In the genomic region with DNA sequence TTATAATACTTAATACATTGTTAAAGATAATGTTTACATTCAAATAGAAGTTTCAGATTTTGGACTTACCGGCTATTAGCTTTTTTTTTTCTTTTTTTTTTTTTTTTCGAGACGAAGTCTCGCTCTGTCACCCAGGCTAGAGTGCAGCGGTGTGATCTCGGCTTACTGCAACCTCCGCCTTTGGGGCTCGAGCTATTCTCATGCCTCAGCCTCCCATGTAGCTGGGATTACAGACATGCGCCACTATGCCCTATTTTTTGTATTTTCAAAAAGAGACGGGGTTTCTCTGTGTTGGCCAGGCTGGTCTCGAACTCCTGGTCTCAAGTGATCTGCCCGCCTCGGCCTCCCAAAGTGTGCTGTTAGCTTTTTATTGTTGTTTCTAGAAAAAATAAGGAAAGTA, we compare ENCODE assay signal across 7 cellular contexts. TPM values are rescaled to one million over a fixed set of nuclear protein-coding genes. Genes with fewer than 3 reads are reported as not detected.
DNase-seq lines count a peak whose midpoint lies in the region; TF ChIP-seq lines count a peak whose summit lies in the region.
"Not testable (repeated sequence)": the region's sequence is repeated elsewhere in the genome, so short reads cannot be mapped to it uniquely, and the experiment has no call there.

No MANE protein-coding gene starts in this region.

- H3K27me3 Mint-ChIP-seq in activated CD4-positive, alpha-beta T cell treated with anti-CD3 and anti-CD28 coated beads, Interleukin-2, amount 10 ng/mL, durations not matched to agents 7 days and 5 days = not testable (repeated sequence)

- H3K79me2 ChIP-seq in PC-9 (ENCODE audit: low read depth) = peaks cover 75% of the 10 kb centered on the region

- H3K27ac ChIP-seq in PC-9 = not testable (repeated sequence)
- peak overlapping the region in 1 of 2 donors; percentile 22 for H3K27ac ChIP-seq in mucosa of rectum (ENCODE audit: low read depth in 2 of 2, low read length in 2 of 2)

- H2AFZ ChIP-seq in PC-9 = not testable (repeated sequence)

- not testable (repeated sequence) for BruUV-seq in PC-9 (replicated peaks; lab: Mats Ljungman, UMichigan)

- not testable (repeated sequence) for H3K27me3 ChIP-seq in PC-9 (ENCODE audit: insufficient read depth, low read depth); mucosa of rectum (ENCODE audit: control insufficient read depth in 2 of 2, insufficient read depth in 2 of 2, low read length in 2 of 2)

- H3K4me3 ChIP-seq in GM12864 (ENCODE audit: low read depth, low read length) = peak overlapping the region; percentile 97
- not testable (repeated sequence) for H3K4me3 ChIP-seq in PC-9
- H3K4me3 ChIP-seq in mucosa of rectum (ENCODE audit: low read length in 2 of 2) = peak overlapping the region; percentile 23 to 94

- CTCF ChIA-PET in PC-9 (lab: Charles Lee) = interaction anchor here (0.6 to 1.3 kb wide), 2 partner anchors 14 to 59 kb away, joined by 3 to 5 read pairs; no protein-coding TSS in a partner anchor
- CTCF ChIA-PET in activated CD4-positive, alpha-beta T cell treated with anti-CD3 and anti-CD28 coated beads, Interleukin-2, amount 10 ng/mL, durations not matched to agents 7 days and 5 days (lab: Charles Lee) = interaction anchor here (0.7 to 4.8 kb wide), 9 partner anchors 9 to 148 kb away, joined by 3 to 28 read pairs (median 5); no protein-coding TSS in a partner anchor

- POLR2A ChIA-PET in PC-9 (lab: Charles Lee; ENCODE audit: unreplicated experiment) = not testable (repeated sequence)
- POLR2A ChIA-PET in activated CD4-positive, alpha-beta T cell treated with anti-CD3 and anti-CD28 coated beads, Interleukin-2, amount 10 ng/mL, durations not matched to agents 7 days and 5 days (lab: Charles Lee) = interaction anchor here (0.6 to 1.1 kb wide), 6 partner anchors 23 to 147 kb away, joined by 3 to 7 read pairs (median 3); no protein-coding TSS in a partner anchor

- intact Hi-C loops in PC-9 (cut with micrococcal nuclease; ENCODE audit: unreplicated experiment) = not testable (repeated sequence)

- not testable (repeated sequence) for H3K9me3 ChIP-seq in PC-9 (ENCODE audit: insufficient read depth, low read depth); mucosa of rectum (ENCODE audit: control insufficient read depth in 2 of 2, low read length in 2 of 2)

- peaks cover 46% of the 10 kb centered on the region for H3K36me3 Mint-ChIP-seq in activated CD4-positive, alpha-beta T cell treated with anti-CD3 and anti-CD28 coated beads, Interleukin-2, amount 10 ng/mL, durations not matched to agents 7 days and 5 days (ENCODE audit: low read depth)

- not testable (repeated sequence) for DNase-seq in GM12864 (ENCODE audit: low read depth); PC-9
- peak; percentile 65 for DNase-seq in activated CD4-positive, alpha-beta T cell treated with anti-CD3 and anti-CD28 coated beads, Interleukin-2, amount 10 ng/mL, durations not matched to agents 7 days and 5 days
- DNase-seq in activated effector memory CD4-positive, alpha-beta T cell treated with anti-CD3 and anti-CD28 coated beads, Interleukin-2, amount 50 U/mL, for 16 hours = peak; percentile 80
- DNase-seq in central memory CD4-positive, alpha-beta T cell = peak; percentile 39
- DNase-seq in stimulated activated CD4-positive, alpha-beta T cell treated with anti-CD3 and anti-CD28 coated beads, Interleukin-15, amount 100 ng/mL, for 24 hours = peak; percentile 54

- not testable (repeated sequence) for H3K9me3 Mint-ChIP-seq in activated CD4-positive, alpha-beta T cell treated with anti-CD3 and anti-CD28 coated beads, Interleukin-2, amount 10 ng/mL, durations not matched to agents 7 days and 5 days

- not testable (repeated sequence) for H3K36me3 ChIP-seq in PC-9 (ENCODE audit: low read depth); mucosa of rectum (ENCODE audit: control insufficient read depth in 2 of 2, insufficient read depth in 2 of 2, low read length in 2 of 2)

- H4K20me1 ChIP-seq in PC-9 (ENCODE audit: insufficient read depth) = not testable (repeated sequence)

- H3K4me1 Mint-ChIP-seq in activated CD4-positive, alpha-beta T cell treated with anti-CD3 and anti-CD28 coated beads, Interleukin-2, amount 10 ng/mL, durations not matched to agents 7 days and 5 days = peaks cover 53% of the 10 kb centered on the region

- peak overlapping the region; percentile 91 for H3K4me3 Mint-ChIP-seq in activated CD4-positive, alpha-beta T cell treated with anti-CD3 and anti-CD28 coated beads, Interleukin-2, amount 10 ng/mL, durations not matched to agents 7 days and 5 days

- peak overlapping the region; percentile 94 for H3K27ac Mint-ChIP-seq in activated CD4-positive, alpha-beta T cell treated with anti-CD3 and anti-CD28 coated beads, Interleukin-2, amount 10 ng/mL, durations not matched to agents 7 days and 5 days

- peak overlapping the region in 1 of 2 donors; percentile 65 for H3K9ac ChIP-seq in mucosa of rectum (ENCODE audit: low read depth in 1 of 2, low read length in 2 of 2)

- TF ChIP-seq CTCF in GM12864 (IDR thresholded peaks at IDR 0.05; ENCODE audit: low read depth, low read length, missing control alignments); PC-9 (conservative IDR thresholded peaks at IDR 0.05): not testable (repeated sequence)

- H3K4me1 ChIP-seq in PC-9 (replicated peaks; ENCODE audit: insufficient read depth) (peaks cover 34% of the 10 kb centered on the region), mucosa of rectum (ENCODE audit: control insufficient read depth in 2 of 2, insufficient read depth in 2 of 2, low read length in 2 of 2) (peaks cover 17 to 19% of the 10 kb centered on the region in 2 donors)

- H3K4me2 ChIP-seq in PC-9 = 0 out of 2 replicates have a peak overlapping the region, but pooled peaks have one; percentile 12

- H3K9me2 ChIP-seq in PC-9 (ENCODE audit: insufficient read depth) = not testable (repeated sequence)

- H3F3A ChIP-seq in PC-9 (ENCODE audit: insufficient read depth, low read depth) = peaks cover 18% of the 10 kb centered on the region

RNA-seq across cellular contexts. Expression of gene CDC42SE2, which starts 2.5 kb away (rescaled TPM):
- total RNA-seq in PC-9 (2021) = 27.3 and 32.8 TPM in 2 replicates
- 100 to 1,000 TPM; 145 TPM for total RNA-seq in activated CD4-positive, alpha-beta T cell treated with anti-CD3 and anti-CD28 coated beads, Interleukin-2, amount 10 ng/mL, durations not matched to agents 7 days and 5 days
